In the genomic region with DNA sequence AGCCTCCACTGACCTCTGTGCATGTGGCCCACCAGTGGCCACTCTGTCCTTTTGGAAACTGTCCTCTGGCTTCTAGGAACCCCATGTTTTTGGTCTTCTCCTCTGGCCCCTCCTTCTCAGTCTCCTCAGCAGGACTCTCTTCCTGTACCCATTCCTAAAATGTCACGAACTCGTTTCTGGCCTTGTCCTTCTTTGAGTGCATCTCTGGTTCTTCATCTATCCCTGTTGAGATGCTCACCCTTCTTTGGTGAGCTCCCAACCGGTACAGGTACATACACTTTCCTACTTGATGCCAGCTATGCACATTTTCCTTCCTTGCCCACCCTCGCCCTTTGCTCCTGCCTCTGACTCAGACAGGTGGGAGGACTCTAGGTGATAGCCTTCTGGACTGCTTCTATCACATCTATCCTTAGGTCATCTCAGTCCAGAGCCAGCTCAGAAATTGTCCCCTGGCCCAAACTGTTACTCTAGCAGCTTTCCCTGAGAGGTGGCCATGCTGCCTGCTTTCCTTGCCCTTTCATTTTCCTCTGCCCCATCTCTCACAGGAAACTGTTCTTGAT, we compare ENCODE assay signal across 1 cellular context.
TF ChIP-seq lines count a peak whose summit lies in the region.

No MANE protein-coding gene starts in this region.

TF ChIP-seq in GM23338, 12 proteins besides CTCF, POLR2A, EP300 and RAD21:
- TF ChIP-seq EZH2 (IDR thresholded peaks at IDR 0.05; ENCODE audit: low read depth, unreplicated experiment) (no peak), REST (IDR thresholded peaks at IDR 0.05; ENCODE audit: unreplicated experiment) (no peak), NANOG (IDR thresholded peaks at IDR 0.05; ENCODE audit: borderline replicate concordance) (no peak), EZH2phosphoT487 (IDR thresholded peaks at IDR 0.05; ENCODE audit: unreplicated experiment) (no peak), CREB1 (CRISPR knock-in tag; IDR thresholded peaks at IDR 0.05; ENCODE audit: low read depth) (no peak), ETS1 (IDR thresholded peaks at IDR 0.05) (no peak), STAT1 (IDR thresholded peaks at IDR 0.05; ENCODE audit: unreplicated experiment) (no peak), JUNB (IDR thresholded peaks at IDR 0.05; ENCODE audit: unreplicated experiment) (no peak), ZNF331 (CRISPR knock-in tag; IDR thresholded peaks at IDR 0.05; ENCODE audit: low read depth) (no peak), POLR2AphosphoS5 (IDR thresholded peaks at IDR 0.05; ENCODE audit: low read depth) (no peak), ZNF114 (CRISPR knock-in tag; IDR thresholded peaks at IDR 0.05) (no peak)
- TF ChIP-seq, protein P1, sequence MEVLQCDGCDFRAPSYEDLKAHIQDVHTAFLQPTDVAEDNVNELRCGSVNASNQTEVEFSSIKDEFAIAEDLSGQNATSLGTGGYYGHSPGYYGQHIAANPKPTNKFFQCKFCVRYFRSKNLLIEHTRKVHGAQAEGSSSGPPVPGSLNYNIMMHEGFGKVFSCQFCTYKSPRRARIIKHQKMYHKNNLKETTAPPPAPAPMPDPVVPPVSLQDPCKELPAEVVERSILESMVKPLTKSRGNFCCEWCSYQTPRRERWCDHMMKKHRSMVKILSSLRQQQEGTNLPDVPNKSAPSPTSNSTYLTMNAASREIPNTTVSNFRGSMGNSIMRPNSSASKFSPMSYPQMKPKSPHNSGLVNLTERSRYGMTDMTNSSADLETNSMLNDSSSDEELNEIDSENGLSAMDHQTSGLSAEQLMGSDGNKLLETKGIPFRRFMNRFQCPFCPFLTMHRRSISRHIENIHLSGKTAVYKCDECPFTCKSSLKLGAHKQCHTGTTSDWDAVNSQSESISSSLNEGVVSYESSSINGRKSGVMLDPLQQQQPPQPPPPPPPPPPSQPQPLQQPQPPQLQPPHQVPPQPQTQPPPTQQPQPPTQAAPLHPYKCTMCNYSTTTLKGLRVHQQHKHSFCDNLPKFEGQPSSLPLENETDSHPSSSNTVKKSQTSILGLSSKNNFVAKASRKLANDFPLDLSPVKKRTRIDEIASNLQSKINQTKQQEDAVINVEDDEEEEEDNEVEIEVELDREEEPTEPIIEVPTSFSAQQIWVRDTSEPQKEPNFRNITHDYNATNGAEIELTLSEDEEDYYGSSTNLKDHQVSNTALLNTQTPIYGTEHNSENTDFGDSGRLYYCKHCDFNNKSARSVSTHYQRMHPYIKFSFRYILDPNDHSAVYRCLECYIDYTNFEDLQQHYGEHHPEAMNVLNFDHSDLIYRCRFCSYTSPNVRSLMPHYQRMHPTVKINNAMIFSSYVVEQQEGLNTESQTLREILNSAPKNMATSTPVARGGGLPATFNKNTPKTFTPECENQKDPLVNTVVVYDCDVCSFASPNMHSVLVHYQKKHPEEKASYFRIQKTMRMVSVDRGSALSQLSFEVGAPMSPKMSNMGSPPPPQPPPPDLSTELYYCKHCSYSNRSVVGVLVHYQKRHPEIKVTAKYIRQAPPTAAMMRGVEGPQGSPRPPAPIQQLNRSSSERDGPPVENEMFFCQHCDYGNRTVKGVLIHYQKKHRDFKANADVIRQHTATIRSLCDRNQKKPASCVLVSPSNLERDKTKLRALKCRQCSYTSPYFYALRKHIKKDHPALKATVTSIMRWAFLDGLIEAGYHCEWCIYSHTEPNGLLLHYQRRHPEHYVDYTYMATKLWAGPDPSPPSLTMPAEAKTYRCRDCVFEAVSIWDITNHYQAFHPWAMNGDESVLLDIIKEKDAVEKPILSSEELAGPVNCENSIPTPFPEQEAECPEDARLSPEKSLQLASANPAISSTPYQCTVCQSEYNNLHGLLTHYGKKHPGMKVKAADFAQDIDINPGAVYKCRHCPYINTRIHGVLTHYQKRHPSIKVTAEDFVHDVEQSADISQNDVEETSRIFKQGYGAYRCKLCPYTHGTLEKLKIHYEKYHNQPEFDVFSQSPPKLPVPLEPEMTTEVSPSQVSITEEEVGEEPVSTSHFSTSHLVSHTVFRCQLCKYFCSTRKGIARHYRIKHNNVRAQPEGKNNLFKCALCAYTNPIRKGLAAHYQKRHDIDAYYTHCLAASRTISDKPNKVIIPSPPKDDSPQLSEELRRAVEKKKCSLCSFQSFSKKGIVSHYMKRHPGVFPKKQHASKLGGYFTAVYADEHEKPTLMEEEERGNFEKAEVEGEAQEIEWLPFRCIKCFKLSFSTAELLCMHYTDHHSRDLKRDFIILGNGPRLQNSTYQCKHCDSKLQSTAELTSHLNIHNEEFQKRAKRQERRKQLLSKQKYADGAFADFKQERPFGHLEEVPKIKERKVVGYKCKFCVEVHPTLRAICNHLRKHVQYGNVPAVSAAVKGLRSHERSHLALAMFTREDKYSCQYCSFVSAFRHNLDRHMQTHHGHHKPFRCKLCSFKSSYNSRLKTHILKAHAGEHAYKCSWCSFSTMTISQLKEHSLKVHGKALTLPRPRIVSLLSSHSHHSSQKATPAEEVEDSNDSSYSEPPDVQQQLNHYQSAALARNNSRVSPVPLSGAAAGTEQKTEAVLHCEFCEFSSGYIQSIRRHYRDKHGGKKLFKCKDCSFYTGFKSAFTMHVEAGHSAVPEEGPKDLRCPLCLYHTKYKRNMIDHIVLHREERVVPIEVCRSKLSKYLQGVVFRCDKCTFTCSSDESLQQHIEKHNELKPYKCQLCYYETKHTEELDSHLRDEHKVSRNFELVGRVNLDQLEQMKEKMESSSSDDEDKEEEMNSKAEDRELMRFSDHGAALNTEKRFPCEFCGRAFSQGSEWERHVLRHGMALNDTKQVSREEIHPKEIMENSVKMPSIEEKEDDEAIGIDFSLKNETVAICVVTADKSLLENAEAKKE (CRISPR knock-in tag; IDR thresholded peaks at IDR 0.05) = no peak
